Comparison of ENCODE assay signal across 8 cellular contexts in genomic region chr7:77696643-77697534, GRCh38. TPM values are rescaled to one million over a fixed set of nuclear protein-coding genes. Genes with fewer than 3 reads are reported as not detected.
DNase-seq lines count a peak whose midpoint lies in the region; ATAC-seq and TF ChIP-seq lines count a peak whose summit lies in the region.

No MANE protein-coding gene starts in this region.

- DNase-seq in ELF-1 (ENCODE audit: low read depth, low spot score) = peak; percentile 63
- DNase-seq in H7 = peak; percentile 77
- DNase-seq in MG63 = peak; percentile 49
- DNase-seq in SW480 (ENCODE audit: low spot score) = peak; percentile 83
- peak; percentile 49 to 79 (median 67) for DNase-seq in adrenal gland
- DNase-seq in right atrium auricular region (ENCODE audit: low spot score) = no peak
- DNase-seq in putamen (ENCODE audit: low spot score) = peak; percentile 72

- ATAC-seq in HG03097 (IDR thresholded peaks at IDR 0.05; ENCODE audit: low FRiP score, unreplicated experiment) = no peak

- H3K4me1 ChIP-seq in adrenal gland (replicated peaks in 1 of 2) (peaks cover 21 to 49% of the 10 kb centered on the region in 2 donors), right atrium auricular region (peaks cover 0 to 54% of the 10 kb centered on the region in 2 donors)

- WGBS in adrenal gland, 4 donors = 0 to 1% (median 1%) methylated on average over 21 to 66 of the region's 67 CpGs

- peak overlapping the region; percentile 96 for H3K4me3 ChIP-seq in H7 (ENCODE audit: insufficient read depth, low read depth, low read length)
- peak overlapping the region; percentile 93 for H3K4me3 ChIP-seq in MG63
- peak overlapping the region; percentile 1 to 84 (median 63) for H3K4me3 ChIP-seq in adrenal gland
- H3K4me3 ChIP-seq in right atrium auricular region = peak overlapping the region; percentile 91 to 99

- TF ChIP-seq POLR2A in adrenal gland (IDR thresholded peaks at IDR 0.05) = peak in 1 of 2 donors; percentile 22

- H3K27ac ChIP-seq in adrenal gland (peak overlapping the region; percentile 27 to 96 (median 91)), right atrium auricular region (peak overlapping the region; percentile 98 to 99)

- TF ChIP-seq CTCF in adrenal gland (IDR thresholded peaks at IDR 0.05) (no peak), right atrium auricular region (IDR thresholded peaks at IDR 0.05) (no peak)

- H3K9me3 ChIP-seq in MG63 (no peaks in the 10 kb centered on the region), adrenal gland (replicated peaks in 1 of 3) (no peaks in the 10 kb centered on the region), right atrium auricular region (no peaks in the 10 kb centered on the region)

- H3K27me3 ChIP-seq in H7 (ENCODE audit: control insufficient read depth, insufficient read depth, low read length) (no peaks in the 10 kb centered on the region), MG63 (no peaks in the 10 kb centered on the region), adrenal gland (no peaks in the 10 kb centered on the region), right atrium auricular region (no peaks in the 10 kb centered on the region)

- H3K36me3 ChIP-seq in H7 (replicated peaks; ENCODE audit: control insufficient read depth, insufficient read depth, low read length) (no peaks in the 10 kb centered on the region), MG63 (peaks cover 2% of the 10 kb centered on the region; the same call in 1 of the 2 replicates), adrenal gland (replicated peaks in 1 of 2) (no peaks in the 10 kb centered on the region), right atrium auricular region (no peaks in the 10 kb centered on the region)

- intact Hi-C loops in adrenal gland (cut with DNase I) = no loop called here

RNA-seq across cellular contexts. Expression of gene RSBN1L, which starts 0.6 kb away (rescaled TPM):
- total RNA-seq in H7 (2014; rRNA removed; shearing (Covaris generic)) = 12.6 and 12.8 TPM in 2 replicates
- total RNA-seq in MG63 (2014; rRNA removed; shearing (Covaris generic); ENCODE audit: low replicate concordance) = 11.2 and 19.1 TPM in 2 replicates
- 10 to 100 TPM; 10.3 to 17.7 (median 13.1) TPM for total RNA-seq in adrenal gland
- polyA plus RNA-seq in adrenal gland = 10 to 100 TPM in 1 of 3 donors, 1 to 10 TPM in 2; 7.9 to 20.2 (median 8.1) TPM
- 1 to 10 TPM; 7.5 to 7.9 TPM for total RNA-seq in right atrium auricular region
